13 cellular contexts compared by ENCODE assay signal in the genomic region with DNA sequence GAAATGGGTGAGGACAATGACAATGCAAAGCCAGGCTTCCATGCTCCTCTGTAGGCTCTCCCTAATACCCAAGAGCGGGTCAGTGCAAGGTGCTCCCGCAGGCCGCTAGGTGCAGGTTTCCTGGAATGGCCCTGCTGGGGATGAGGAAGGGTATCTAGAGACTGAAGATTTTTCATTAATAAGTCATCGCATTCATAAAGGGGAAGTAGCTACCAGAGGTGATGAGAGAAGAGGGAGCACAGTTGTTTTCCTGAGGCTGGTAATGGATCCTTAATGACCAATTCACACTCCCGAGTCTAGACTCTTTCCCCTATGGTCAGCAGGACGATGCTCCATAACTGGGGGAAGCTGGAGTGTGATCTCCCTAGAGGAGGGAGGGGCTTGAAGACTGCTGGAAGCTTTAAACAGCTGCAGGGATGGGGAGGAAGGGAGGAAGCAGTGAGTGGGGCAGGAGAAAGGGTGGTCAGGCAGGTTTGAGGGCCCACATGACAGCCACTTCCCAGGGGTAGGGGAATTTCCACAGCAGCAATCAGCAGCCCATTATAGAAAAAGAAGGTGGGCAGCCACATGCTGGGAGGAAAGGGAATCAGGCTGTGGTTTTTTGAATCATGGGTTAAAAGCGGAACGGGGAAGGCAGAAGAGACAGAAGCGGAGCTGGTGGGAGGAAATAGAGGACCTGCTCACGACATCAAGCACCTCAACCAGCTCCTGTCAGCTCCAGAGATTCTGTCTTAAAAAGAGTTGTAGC. TPM values are rescaled to one million over a fixed set of nuclear protein-coding genes. Genes with fewer than 3 reads are reported as not detected.
DNase-seq lines count a peak whose midpoint lies in the region; ATAC-seq and TF ChIP-seq lines count a peak whose summit lies in the region.
"Had no signal": no experiment of that assay in that cellular context is flagged by ENCODE, and none has a peak within 500 bp of the region (broad histone marks: within the 10 kb centered on the region; RNA-seq: fewer than 3 reads in every experiment).

No MANE protein-coding gene starts in this region.

- 68% methylated on average over 8 of the region's 10 CpGs for WGBS in esophagus muscularis mucosa

- no peak for TF ChIP-seq CTCF in nephron progenitor cell (IDR thresholded peaks at IDR 0.05)
- TF ChIP-seq CTCF in esophagus muscularis mucosa (IDR thresholded peaks at IDR 0.05) = no peak

- no peaks in the 10 kb centered on the region for H3K27me3 Mint-ChIP-seq in activated CD8-positive, alpha-beta memory T cell treated with anti-CD3 and anti-CD28 coated beads, Interleukin-2, amount 10 ng/mL, durations not matched to agents 7 days and 5 days
- no peaks in the 10 kb centered on the region for H3K27me3 Mint-ChIP-seq in stimulated activated memory B cell treated with anti-CD40 and anti-IgM and Interleukin-4, amounts not matched to agents 10 μg/mL and 1 μg/mL and 100 μg/mL, for 72 hours
- H3K27me3 Mint-ChIP-seq in nephron progenitor cell (ENCODE audit: low read depth, poor library complexity) = peaks cover 15% of the 10 kb centered on the region

- no peaks in the 10 kb centered on the region for H3K9me3 Mint-ChIP-seq in activated CD8-positive, alpha-beta memory T cell treated with anti-CD3 and anti-CD28 coated beads, Interleukin-2, amount 10 ng/mL, durations not matched to agents 7 days and 5 days (ENCODE audit: low read depth)
- H3K9me3 Mint-ChIP-seq in stimulated activated memory B cell treated with anti-CD40 and anti-IgM and Interleukin-4, amounts not matched to agents 10 μg/mL and 1 μg/mL and 100 μg/mL, for 72 hours = no peaks in the 10 kb centered on the region
- peaks cover 10% of the 10 kb centered on the region for H3K9me3 Mint-ChIP-seq in nephron progenitor cell

- no peak overlapping the region for H3K27ac ChIP-seq in esophagus muscularis mucosa (replicated peaks in 1 of 4)
- H3K27ac ChIP-seq: vagina had no signal

- H3K4me3 Mint-ChIP-seq in activated CD8-positive, alpha-beta memory T cell treated with anti-CD3 and anti-CD28 coated beads, Interleukin-2, amount 10 ng/mL, durations not matched to agents 7 days and 5 days = peak overlapping the region; percentile 65
- H3K4me3 Mint-ChIP-seq in stimulated activated memory B cell treated with anti-CD40 and anti-IgM and Interleukin-4, amounts not matched to agents 10 μg/mL and 1 μg/mL and 100 μg/mL, for 72 hours = peak overlapping the region; percentile 59
- H3K4me3 Mint-ChIP-seq in nephron progenitor cell = no peak overlapping the region

- intact Hi-C loops in esophagus muscularis mucosa (cut with DNase I) = no loop called here

- H3K4me3 ChIP-seq in esophagus muscularis mucosa = no peak overlapping the region
- H3K4me3 ChIP-seq: vagina had no signal

- H3K4me1 Mint-ChIP-seq in activated CD8-positive, alpha-beta memory T cell treated with anti-CD3 and anti-CD28 coated beads, Interleukin-2, amount 10 ng/mL, durations not matched to agents 7 days and 5 days = peaks cover 17% of the 10 kb centered on the region
- peaks cover 11% of the 10 kb centered on the region for H3K4me1 Mint-ChIP-seq in stimulated activated memory B cell treated with anti-CD40 and anti-IgM and Interleukin-4, amounts not matched to agents 10 μg/mL and 1 μg/mL and 100 μg/mL, for 72 hours
- H3K4me1 Mint-ChIP-seq in nephron progenitor cell = peaks cover 8% of the 10 kb centered on the region

- H3K36me3 ChIP-seq in esophagus muscularis mucosa = no peaks in the 10 kb centered on the region
- H3K36me3 ChIP-seq: vagina had no signal

- CTCF ChIA-PET in activated CD8-positive, alpha-beta memory T cell treated with anti-CD3 and anti-CD28 coated beads, Interleukin-2, amount 10 ng/mL, durations not matched to agents 7 days and 5 days (lab: Charles Lee) = interaction anchor here (1.1 to 1.9 kb wide), 3 partner anchors 10 to 224 kb away, joined by 4 to 5 read pairs (median 4); a partner anchor contains a TSS

- ATAC-seq in activated CD8-positive, alpha-beta memory T cell treated with anti-CD3 and anti-CD28 coated beads, Interleukin-2, amount 10 ng/mL, durations not matched to agents 7 days and 5 days = peak; percentile 23
- ATAC-seq in HG03521 (IDR thresholded peaks at IDR 0.05; ENCODE audit: unreplicated experiment) = peak; percentile 51
- peak; percentile 83 for ATAC-seq in stimulated activated memory B cell treated with anti-CD40 and anti-IgM and Interleukin-4, amounts not matched to agents 10 μg/mL and 1 μg/mL and 100 μg/mL, for 72 hours

- no peak for TF ChIP-seq EP300 in esophagus muscularis mucosa (IDR thresholded peaks at IDR 0.05)

- no peaks in the 10 kb centered on the region for H3K36me3 Mint-ChIP-seq in activated CD8-positive, alpha-beta memory T cell treated with anti-CD3 and anti-CD28 coated beads, Interleukin-2, amount 10 ng/mL, durations not matched to agents 7 days and 5 days
- no peaks in the 10 kb centered on the region for H3K36me3 Mint-ChIP-seq in stimulated activated memory B cell treated with anti-CD40 and anti-IgM and Interleukin-4, amounts not matched to agents 10 μg/mL and 1 μg/mL and 100 μg/mL, for 72 hours
- no peaks in the 10 kb centered on the region for H3K36me3 Mint-ChIP-seq in nephron progenitor cell (ENCODE audit: low read depth)

- no peak for DNase-seq in activated CD8-positive, alpha-beta memory T cell treated with anti-CD3 and anti-CD28 coated beads, Interleukin-2, amount 10 ng/mL, durations not matched to agents 7 days and 5 days
- DNase-seq in activated CD8-positive, alpha-beta memory T cell treated with anti-CD3 and anti-CD28 coated beads, Interleukin-2, amount 50 U/mL, for 4 hours = no peak
- DNase-seq in activated naive CD4-positive, alpha-beta T cell treated with anti-CD3 and anti-CD28 coated beads, Interleukin-2, amount 50 U/mL, for 16 hours = peak; percentile 12
- DNase-seq in nephron progenitor cell (no peak), esophagus muscularis mucosa (ENCODE audit: extremely low spot score) (no peak), midbrain (lab: John Stamatoyannopoulos, UW) (no peak)
- DNase-seq: ACHN, activated gamma-delta T cell, HCEC 1CT, NCI-H2171 treated with DMSO at 0.1 percent for 48 hours had no signal

- no peaks in the 10 kb centered on the region for H3K4me1 ChIP-seq in esophagus muscularis mucosa
- H3K4me1 ChIP-seq: vagina had no signal

- H3K9me3 ChIP-seq in esophagus muscularis mucosa = no peaks in the 10 kb centered on the region
- H3K9me3 ChIP-seq: vagina had no signal

- TF ChIP-seq POLR2A in esophagus muscularis mucosa (IDR thresholded peaks at IDR 0.05; ENCODE audit: low read depth) = no peak

- peak overlapping the region; percentile 74 for H3K27ac Mint-ChIP-seq in activated CD8-positive, alpha-beta memory T cell treated with anti-CD3 and anti-CD28 coated beads, Interleukin-2, amount 10 ng/mL, durations not matched to agents 7 days and 5 days
- H3K27ac Mint-ChIP-seq in stimulated activated memory B cell treated with anti-CD40 and anti-IgM and Interleukin-4, amounts not matched to agents 10 μg/mL and 1 μg/mL and 100 μg/mL, for 72 hours = peak overlapping the region; percentile 79
- H3K27ac Mint-ChIP-seq in nephron progenitor cell = no peak overlapping the region

- no peaks in the 10 kb centered on the region for H3K27me3 ChIP-seq in esophagus muscularis mucosa
- H3K27me3 ChIP-seq: vagina had no signal

RNA-seq across cellular contexts. Expression of a gene that starts 10.2 kb away (rescaled TPM):
- 10 to 100 TPM; 52.1 to 67.8 TPM for total RNA-seq in activated CD8-positive, alpha-beta memory T cell treated with anti-CD3 and anti-CD28 coated beads, Interleukin-2, amount 10 ng/mL, durations not matched to agents 7 days and 5 days
- 100 to 1,000 TPM in 1 of 4 donors, 10 to 100 TPM in 3; 76.4 to 105 (median 93.3) TPM for total RNA-seq in esophagus muscularis mucosa

RNA-seq across cellular contexts. Expression of a gene that starts 52.7 kb away (rescaled TPM):
- total RNA-seq in activated CD8-positive, alpha-beta memory T cell treated with anti-CD3 and anti-CD28 coated beads, Interleukin-2, amount 10 ng/mL, durations not matched to agents 7 days and 5 days = not detected
- total RNA-seq in esophagus muscularis mucosa = not detected
- total RNA-seq: vagina had no signal

Comparison
In these comparisons a context has a peak if more than half of its experiments do, and no peak if none do; other contexts are left out.
1. ATAC-seq: peak in every context shown above with its lines; median percentile 83 in stimulated activated memory B cell treated with anti-CD40 and anti-IgM and Interleukin-4, amounts not matched to agents 10 μg/mL and 1 μg/mL and 100 μg/mL, for 72 hours; 51 in HG03521; 23 in activated CD8-positive, alpha-beta memory T cell treated with anti-CD3 and anti-CD28 coated beads, Interleukin-2, amount 10 ng/mL, durations not matched to agents 7 days and 5 days.